ENCODE assay signal across 10 cellular contexts in genomic region chr2:138787053-138787666, GRCh38. TPM values are rescaled to one million over a fixed set of nuclear protein-coding genes. Genes with fewer than 3 reads are reported as not detected.
A peak's percentile ranks its signal among the peaks of the same experiment; 100 is the strongest.
DNase-seq lines count a peak whose midpoint lies in the region; ATAC-seq and TF ChIP-seq lines count a peak whose summit lies in the region.
"Had no signal": no experiment of that assay in that cellular context is flagged by ENCODE, and none has a peak within 500 bp of the region (broad histone marks: within the 10 kb centered on the region; RNA-seq: fewer than 3 reads in every experiment).

No MANE protein-coding gene starts in this region.

- H3F3A ChIP-seq in neural progenitor cell (ENCODE audit: low read depth) = no peaks in the 10 kb centered on the region

- H3K36me3 Mint-ChIP-seq in neural progenitor cell = no peaks in the 10 kb centered on the region
- no peaks in the 10 kb centered on the region for H3K36me3 Mint-ChIP-seq in stimulated activated effector memory CD8-positive, alpha-beta T cell treated with anti-CD3 and anti-CD28 coated beads, Interleukin-12 subunit alpha, Interleukin-12 subunit beta, amount 100 ng/mL, for 72 hours

- H3K27me3 Mint-ChIP-seq in neural progenitor cell (ENCODE audit: insufficient read depth, low read depth) = peaks cover 7% of the 10 kb centered on the region

- no peak overlapping the region for H3K9ac ChIP-seq in DND-41 (ENCODE audit: low read depth, low read length)
- H3K9ac ChIP-seq in neural progenitor cell = no peak overlapping the region

- H3K4me1 Mint-ChIP-seq in neural progenitor cell = no peaks in the 10 kb centered on the region
- H3K4me1 Mint-ChIP-seq in stimulated activated effector memory CD8-positive, alpha-beta T cell treated with anti-CD3 and anti-CD28 coated beads, Interleukin-12 subunit alpha, Interleukin-12 subunit beta, amount 100 ng/mL, for 72 hours = no peaks in the 10 kb centered on the region
- H3K4me1 Mint-ChIP-seq: activated B cell treated with CpG ODN at 0.5 μM for 24 hours had no signal

- H3K27ac ChIP-seq in DND-41 (ENCODE audit: low read length) (no peak overlapping the region), neural progenitor cell (no peak overlapping the region)
- H3K27ac ChIP-seq: skin epidermis had no signal

- peaks cover 2% of the 10 kb centered on the region for H3K9me3 Mint-ChIP-seq in neural progenitor cell
- no peaks in the 10 kb centered on the region for H3K9me3 Mint-ChIP-seq in stimulated activated effector memory CD8-positive, alpha-beta T cell treated with anti-CD3 and anti-CD28 coated beads, Interleukin-12 subunit alpha, Interleukin-12 subunit beta, amount 100 ng/mL, for 72 hours
- H3K9me3 Mint-ChIP-seq: activated B cell treated with CpG ODN at 0.5 μM for 24 hours had no signal

- H3K9me3 ChIP-seq in DND-41 (ENCODE audit: insufficient read depth, low read length, severe bottlenecking) (no peaks in the 10 kb centered on the region), neural progenitor cell (ENCODE audit: low read depth) (no peaks in the 10 kb centered on the region)

- H4K20me1 ChIP-seq in DND-41 (ENCODE audit: insufficient read depth, low read length) = no peaks in the 10 kb centered on the region
- H4K20me1 ChIP-seq in neural progenitor cell (ENCODE audit: low read depth) = no peaks in the 10 kb centered on the region

- H2AFZ ChIP-seq in DND-41 (ENCODE audit: low read depth, low read length) (no peak overlapping the region), neural progenitor cell (replicated peaks) (no peak overlapping the region)

- no peaks in the 10 kb centered on the region for H3K27me3 ChIP-seq in DND-41 (ENCODE audit: insufficient read depth, low read length, poor library complexity)
- peaks cover 20% of the 10 kb centered on the region for H3K27me3 ChIP-seq in neural progenitor cell

- H3K4me1 ChIP-seq in DND-41 (ENCODE audit: insufficient read depth, low read length) (no peaks in the 10 kb centered on the region), neural progenitor cell (no peaks in the 10 kb centered on the region)

- TF ChIP-seq CTCF in DND-41 (IDR thresholded peaks at IDR 0.05; ENCODE audit: borderline replicate concordance, extremely low read depth, low read length, poor library complexity, severe bottlenecking) (peak; percentile 59), neural progenitor cell (IDR thresholded peaks at IDR 0.05) (peak; percentile 82)

- H3K36me3 ChIP-seq in DND-41 (ENCODE audit: insufficient read depth, low read length) (no peaks in the 10 kb centered on the region), neural progenitor cell (no peaks in the 10 kb centered on the region)

- no peak for ATAC-seq in DND-41 (ENCODE audit: insufficient read depth, low read depth)
- ATAC-seq in HG02571 (IDR thresholded peaks at IDR 0.05; ENCODE audit: unreplicated experiment) = no peak
- ATAC-seq in stimulated activated effector memory CD8-positive, alpha-beta T cell treated with anti-CD3 and anti-CD28 coated beads, Interleukin-12 subunit alpha, Interleukin-12 subunit beta, amount 100 ng/mL, for 72 hours = no peak

- no peaks in the 10 kb centered on the region for H3K79me2 ChIP-seq in DND-41 (ENCODE audit: insufficient read depth, low read length)
- no peaks in the 10 kb centered on the region for H3K79me2 ChIP-seq in neural progenitor cell (ENCODE audit: low read depth)

- H3K27ac Mint-ChIP-seq in neural progenitor cell = no peak overlapping the region
- no peak overlapping the region for H3K27ac Mint-ChIP-seq in stimulated activated effector memory CD8-positive, alpha-beta T cell treated with anti-CD3 and anti-CD28 coated beads, Interleukin-12 subunit alpha, Interleukin-12 subunit beta, amount 100 ng/mL, for 72 hours
- H3K27ac Mint-ChIP-seq: activated B cell treated with CpG ODN at 0.5 μM for 24 hours had no signal

- H3K4me2 ChIP-seq in DND-41 (ENCODE audit: insufficient read depth, low read length) (no peak overlapping the region), neural progenitor cell (no peak overlapping the region)

- no peak overlapping the region for H3K4me3 Mint-ChIP-seq in neural progenitor cell
- H3K4me3 Mint-ChIP-seq in stimulated activated effector memory CD8-positive, alpha-beta T cell treated with anti-CD3 and anti-CD28 coated beads, Interleukin-12 subunit alpha, Interleukin-12 subunit beta, amount 100 ng/mL, for 72 hours = no peak overlapping the region
- H3K4me3 Mint-ChIP-seq: activated B cell treated with CpG ODN at 0.5 μM for 24 hours had no signal

- H3K4me3 ChIP-seq in DND-41 (ENCODE audit: low read depth in 1 of 2, low read length in 2 of 2) (no peak overlapping the region), neural progenitor cell (no peak overlapping the region)
- H3K4me3 ChIP-seq: skin epidermis had no signal

- DNase-seq in DND-41 (no peak), HCEC 1CT (peak; percentile 56), NCI-H69 (lab: John Stamatoyannopoulos, UW) (peak; percentile 66), dermis microvascular lymphatic vessel endothelial cell (ENCODE audit: low read depth in 2 of 2) (peak; percentile 14 to 39), neural progenitor cell (ENCODE audit: low spot score) (peak; percentile 48)
- DNase-seq in activated CD4-positive, CD25-positive, alpha-beta regulatory T cell (lab: John Stamatoyannopoulos, UW) = no peak
- no peak for DNase-seq in stimulated activated effector memory CD8-positive, alpha-beta T cell treated with anti-CD3 and anti-CD28 coated beads, Interleukin-12 subunit alpha, Interleukin-12 subunit beta, amount 100 ng/mL, for 72 hours (ENCODE audit: low spot score in 2 of 2)
- DNase-seq: activated B cell treated with CpG ODN at 0.5 μM for 24 hours had no signal

RNA-seq across cellular contexts. Expression of gene NXPH2, which starts 7.0 kb away (rescaled TPM):
- total RNA-seq in dermis microvascular lymphatic vessel endothelial cell = not detected in 2 replicates
- total RNA-seq in neural progenitor cell (ENCODE audit: low replicate concordance) = 2.7 and 4.3 TPM in 2 replicates
- total RNA-seq: activated B cell treated with CpG ODN at 0.5 μM for 24 hours had no signal

Comparison
In these comparisons a context has a peak if more than half of its experiments do, and no peak if none do; other contexts are left out.
1. DNase-seq: peak in HCEC 1CT (single experiment), NCI-H69 (single experiment), dermis microvascular lymphatic vessel endothelial cell (2 of 2) and neural progenitor cell (single experiment); none in DND-41 (single experiment), activated CD4-positive, CD25-positive, alpha-beta regulatory T cell (0 of 4) and stimulated activated effector memory CD8-positive, alpha-beta T cell treated with anti-CD3 and anti-CD28 coated beads, Interleukin-12 subunit alpha, Interleukin-12 subunit beta, amount 100 ng/mL, for 72 hours (0 of 2).